In genomic region chrX:118349188-118349587, GRCh38 we compare ENCODE assay signal across 1 cellular context.
TF ChIP-seq lines count a peak whose summit lies in the region.

No MANE protein-coding gene starts in this region.

TF ChIP-seq in K562, 482 proteins besides CTCF, POLR2A, EP300 and RAD21 (continued from another document):
- no peak for TF ChIP-seq ZBTB40 (IDR thresholded peaks at IDR 0.05)
- no peak for TF ChIP-seq ZBTB40 (CRISPR knock-in tag; IDR thresholded peaks at IDR 0.05)
- TF ChIP-seq ZNF644 (tag; IDR thresholded peaks at IDR 0.05; ENCODE audit: low read depth) = no peak
- peak; percentile 7 for TF ChIP-seq RBM25 (IDR thresholded peaks at IDR 0.05; ENCODE audit: low read depth, low read length, severe bottlenecking)
- no peak for TF ChIP-seq MTA1 (IDR thresholded peaks at IDR 0.05; ENCODE audit: borderline replicate concordance)
- no peak for TF ChIP-seq NR4A1 (CRISPR knock-in tag; IDR thresholded peaks at IDR 0.05)
- no peak for TF ChIP-seq NR4A1 (tag; IDR thresholded peaks at IDR 0.05)
- no peak for TF ChIP-seq E2F6 (IDR thresholded peaks at IDR 0.05; ENCODE audit: borderline replicate concordance in 1 of 2, extremely low read depth in 1 of 2, insufficient read depth in 1 of 2, insufficient read length in 1 of 2, low read depth in 1 of 2, low read length in 1 of 2, poor library complexity in 1 of 2, severe bottlenecking in 1 of 2)
- TF ChIP-seq ZNF24 (IDR thresholded peaks at IDR 0.05) = no peak
- no peak for TF ChIP-seq SNAPC5 (CRISPR knock-in tag; IDR thresholded peaks at IDR 0.05)
- no peak for TF ChIP-seq RFX7 (CRISPR knock-in tag; IDR thresholded peaks at IDR 0.05)
- TF ChIP-seq ERF (CRISPR knock-in tag; IDR thresholded peaks at IDR 0.05) = no peak
- peak; percentile 93 for TF ChIP-seq ZNF121 (CRISPR knock-in tag; conservative IDR thresholded peaks at IDR 0.05)
- TF ChIP-seq BCOR (IDR thresholded peaks at IDR 0.05) = peak; percentile 9; the same call in 1 of the 2 replicates
- no peak for TF ChIP-seq FIP1L1 (IDR thresholded peaks at IDR 0.05; ENCODE audit: low read depth, low read length, poor library complexity, severe bottlenecking)
- no peak for TF ChIP-seq NFRKB (IDR thresholded peaks at IDR 0.05; ENCODE audit: low read depth)
- no peak for TF ChIP-seq SREBF1 (IDR thresholded peaks at IDR 0.05; ENCODE audit: borderline replicate concordance, low read depth, low read length)
- TF ChIP-seq BRCA1 (IDR thresholded peaks at IDR 0.05) = no peak
- TF ChIP-seq BRCA1 (CRISPR knock-in tag; IDR thresholded peaks at IDR 0.05) = no peak
- TF ChIP-seq PREB (CRISPR knock-in tag; IDR thresholded peaks at IDR 0.05) = no peak
- no peak for TF ChIP-seq NR0B1 (IDR thresholded peaks at IDR 0.05; ENCODE audit: partially characterized antibody)
